In genomic region chr12:3604750-3605638, GRCh38 we compare ENCODE assay signal across 7 cellular contexts.
A peak's percentile ranks its signal among the peaks of the same experiment; 100 is the strongest.
DNase-seq lines count a peak whose midpoint lies in the region; ATAC-seq and TF ChIP-seq lines count a peak whose summit lies in the region.

No MANE protein-coding gene starts in this region.

- peak overlapping the region in 10 of 12 donors; percentile 22 to 88 (median 73) for H3K27ac ChIP-seq in heart left ventricle
- no peak overlapping the region for H3K27ac ChIP-seq in spleen

- TF ChIP-seq CTCF in LNCaP clone FGC (IDR thresholded peaks at IDR 0.05; ENCODE audit: control insufficient read depth, extremely low read depth, insufficient read depth) (no peak), heart left ventricle (IDR thresholded peaks at IDR 0.05) (no peak), spleen (IDR thresholded peaks at IDR 0.05 in 8 of 11, conservative IDR thresholded peaks at IDR 0.05 in 3 of 11) (no peak)

- H3K36me3 ChIP-seq in heart left ventricle (no peaks in the 10 kb centered on the region), spleen (peaks cover 0 to 20% (median 1%) of the 10 kb centered on the region in 6 donors)

- DNase-seq in LNCaP clone FGC (ENCODE audit: low read depth), result peak; percentile 50
- peak; percentile 15 for DNase-seq in RPMI8226
- DNase-seq in heart left ventricle, result peak; percentile 76 to 86 (median 82)
- DNase-seq in spleen, result peak; percentile 71
- DNase-seq in amniotic stem cell (lab: John Stamatoyannopoulos, UW), result no peak

- TF ChIP-seq POLR2A in heart left ventricle (IDR thresholded peaks at IDR 0.05) (no peak), spleen (IDR thresholded peaks at IDR 0.05) (no peak)

- peaks cover 0 to 11% (median 0%) of the 10 kb centered on the region in 12 donors for H3K9me3 ChIP-seq in heart left ventricle
- peaks cover 0 to 13% (median 11%) of the 10 kb centered on the region in 8 donors for H3K9me3 ChIP-seq in spleen

- 12 to 19% (median 15%) methylated on average over 14 of the region's 14 CpGs for WGBS in heart left ventricle, 4 donors
- WGBS in spleen, 5 donors, result 10 to 17% (median 16%) methylated on average over 11 to 14 of the region's 14 CpGs

- no peak overlapping the region for H3K4me3 ChIP-seq in LNCaP clone FGC (ENCODE audit: low read depth, low read length)
- H3K4me3 ChIP-seq in heart left ventricle, result no peak overlapping the region
- no peak overlapping the region for H3K4me3 ChIP-seq in spleen

- intact Hi-C loops in heart left ventricle (cut with DNase I) (loop anchor here in 5 of 10 donors (5.0 to 10.0 kb wide), 3 partner anchors 73 to 260 kb away; partner anchors contain the start of gene PRMT8 (in 1 of the 5)), spleen (cut with DNase I; ENCODE audit: low total_unique reads) (no loop called here)

- ATAC-seq in heart left ventricle, result peak; percentile 59 to 85 (median 78)
- no peak for ATAC-seq in HG02970 (IDR thresholded peaks at IDR 0.05; ENCODE audit: low FRiP score, unreplicated experiment)
- no peak for ATAC-seq in HG02610 (IDR thresholded peaks at IDR 0.05; ENCODE audit: unreplicated experiment)

- H3K4me1 ChIP-seq in heart left ventricle (peaks cover 0 to 54% (median 26%) of the 10 kb centered on the region in 12 donors), spleen (peaks cover 0 to 20% (median 11%) of the 10 kb centered on the region in 6 donors)

- H3K27me3 ChIP-seq in heart left ventricle, result peaks cover 0 to 9% (median 0%) of the 10 kb centered on the region in 9 donors
- H3K27me3 ChIP-seq in spleen (replicated peaks in 1 of 7), result peaks cover 0 to 6% (median 0%) of the 10 kb centered on the region in 7 donors

Comparison
In these comparisons a context has a peak if more than half of its experiments do, and no peak if none do; other contexts are left out.
1. ATAC-seq: peak in heart left ventricle (4 of 4); none in HG02970 (single experiment) and HG02610 (single experiment).
2. H3K27ac ChIP-seq: peak in heart left ventricle (10 of 12); none in spleen (0 of 8).